In the genomic region with DNA sequence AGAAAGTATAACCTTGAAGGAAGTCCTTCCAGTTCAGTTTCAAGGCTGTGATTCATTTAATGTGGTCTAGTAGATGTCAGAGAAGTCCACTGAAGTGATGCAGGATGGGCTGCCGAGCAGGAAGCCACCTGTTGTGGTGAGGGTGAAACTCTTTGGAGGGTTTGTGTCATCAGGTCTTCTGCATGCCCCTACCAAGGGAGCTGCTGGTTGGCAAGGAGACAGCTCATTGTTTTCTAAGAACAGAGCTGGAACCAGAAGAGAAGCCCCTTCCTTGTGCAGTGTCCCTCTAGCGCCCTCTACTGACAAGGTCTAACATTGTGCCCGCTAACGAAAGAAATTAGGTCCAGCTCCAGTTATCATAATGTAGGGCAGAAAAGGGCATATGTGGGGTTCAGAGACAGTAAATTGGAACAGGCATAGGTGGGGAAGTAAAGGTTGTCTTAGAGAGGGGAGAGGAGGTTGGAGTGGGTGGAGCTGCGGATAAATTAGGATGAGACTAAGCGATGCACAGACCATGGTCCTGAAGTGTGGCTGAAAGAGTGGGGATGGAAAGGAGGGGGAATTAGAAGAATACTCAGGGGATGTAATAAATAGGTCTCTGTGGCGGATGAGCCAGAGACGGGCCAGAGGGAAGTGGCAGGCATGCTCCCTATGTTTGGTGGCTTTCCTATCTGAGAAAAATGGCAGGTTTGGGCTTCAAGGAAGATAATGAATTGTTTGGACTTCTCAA, we compare ENCODE assay signal across 8 cellular contexts.
DNase-seq lines count a peak whose midpoint lies in the region; ATAC-seq and TF ChIP-seq lines count a peak whose summit lies in the region.

No MANE protein-coding gene starts in this region.

- no peaks in the 10 kb centered on the region for H3K9me3 Mint-ChIP-seq in activated T-helper 1 cell treated with anti-CD3 and anti-CD28 coated beads, Interleukin-12 subunit alpha, Interleukin-12 subunit beta, Interleukin-2, Interleukin-4 antibody, amounts not matched to agents 30 ng/mL and 10 ng/mL and 1 ng/mL, durations not matched to agents 14 hours and 24 hours and 36 hours

- H3K36me3 Mint-ChIP-seq in activated T-helper 1 cell treated with anti-CD3 and anti-CD28 coated beads, Interleukin-12 subunit alpha, Interleukin-12 subunit beta, Interleukin-2, Interleukin-4 antibody, amounts not matched to agents 30 ng/mL and 10 ng/mL and 1 ng/mL, durations not matched to agents 14 hours and 24 hours and 36 hours (ENCODE audit: low read depth): no peaks in the 10 kb centered on the region

- no peak overlapping the region for H3K4me3 ChIP-seq in hepatocyte

- H3K4me1 ChIP-seq in hepatocyte (ENCODE audit: insufficient read depth): no peaks in the 10 kb centered on the region

- WGBS in hepatocyte (ENCODE audit: low lambda C conversion rate, missing lambda C conversion rate): 16% methylated on average over 8 of the region's 8 CpGs

- ATAC-seq in GM19397 (IDR thresholded peaks at IDR 0.05; ENCODE audit: unreplicated experiment): peak; percentile 99
- peak; percentile 99 for ATAC-seq in HG03342 (IDR thresholded peaks at IDR 0.05; ENCODE audit: unreplicated experiment)

- H3K4me1 Mint-ChIP-seq in activated T-helper 1 cell treated with anti-CD3 and anti-CD28 coated beads, Interleukin-12 subunit alpha, Interleukin-12 subunit beta, Interleukin-2, Interleukin-4 antibody, amounts not matched to agents 30 ng/mL and 10 ng/mL and 1 ng/mL, durations not matched to agents 14 hours and 24 hours and 36 hours (ENCODE audit: low read depth): peaks cover 7% of the 10 kb centered on the region

- TF ChIP-seq CTCF in hepatocyte (IDR thresholded peaks at IDR 0.05; ENCODE audit: poor library complexity): peak; percentile 84

- H3K27me3 ChIP-seq in hepatocyte: no peaks in the 10 kb centered on the region

- no peak overlapping the region for H3K4me2 ChIP-seq in hepatocyte

- H3K9me2 ChIP-seq in hepatocyte (replicated peaks; ENCODE audit: insufficient read depth): no peaks in the 10 kb centered on the region

- no peak overlapping the region for H3K27ac Mint-ChIP-seq in activated T-helper 1 cell treated with anti-CD3 and anti-CD28 coated beads, Interleukin-12 subunit alpha, Interleukin-12 subunit beta, Interleukin-2, Interleukin-4 antibody, amounts not matched to agents 30 ng/mL and 10 ng/mL and 1 ng/mL, durations not matched to agents 14 hours and 24 hours and 36 hours

- no peak overlapping the region for H3K4me3 Mint-ChIP-seq in activated T-helper 1 cell treated with anti-CD3 and anti-CD28 coated beads, Interleukin-12 subunit alpha, Interleukin-12 subunit beta, Interleukin-2, Interleukin-4 antibody, amounts not matched to agents 30 ng/mL and 10 ng/mL and 1 ng/mL, durations not matched to agents 14 hours and 24 hours and 36 hours

- intact Hi-C loops in activated T-helper 1 cell treated with anti-CD3 and anti-CD28 coated beads, Interleukin-12 subunit alpha, Interleukin-12 subunit beta, Interleukin-2, Interleukin-4 antibody, amounts not matched to agents 30 ng/mL and 10 ng/mL and 1 ng/mL, durations not matched to agents 14 hours and 24 hours and 36 hours (cut with micrococcal nuclease): no loop called here

- no peaks in the 10 kb centered on the region for H3K9me3 ChIP-seq in hepatocyte (ENCODE audit: low read depth)

- DNase-seq in EL (peak; percentile 54), NCI-H446 (lab: John Stamatoyannopoulos, UW) (peak; percentile 21 to 51), hepatocyte (ENCODE audit: low spot score) (peak; percentile 77), NCI-H1048 (lab: John Stamatoyannopoulos, UW) (no peak)
- DNase-seq in activated T-helper 1 cell treated with anti-CD3 and anti-CD28 coated beads, Interleukin-12 subunit alpha, Interleukin-12 subunit beta, Interleukin-2, Interleukin-4 antibody, amounts not matched to agents 30 ng/mL and 10 ng/mL and 1 ng/mL, durations not matched to agents 14 hours and 24 hours and 36 hours (ENCODE audit: low spot score): peak; percentile 5
- DNase-seq in stimulated activated CD4-positive, alpha-beta T cell treated with anti-CD3 and anti-CD28 coated beads, Interleukin-4, amount 100 ng/mL, for 24 hours: peak; percentile 3

- no peaks in the 10 kb centered on the region for H3K27me3 Mint-ChIP-seq in activated T-helper 1 cell treated with anti-CD3 and anti-CD28 coated beads, Interleukin-12 subunit alpha, Interleukin-12 subunit beta, Interleukin-2, Interleukin-4 antibody, amounts not matched to agents 30 ng/mL and 10 ng/mL and 1 ng/mL, durations not matched to agents 14 hours and 24 hours and 36 hours (ENCODE audit: insufficient read depth)

- no peak overlapping the region for H3K27ac ChIP-seq in hepatocyte

- H3K79me2 ChIP-seq in hepatocyte: no peaks in the 10 kb centered on the region

- no peaks in the 10 kb centered on the region for H4K20me1 ChIP-seq in hepatocyte (ENCODE audit: insufficient read depth, poor library complexity, severe bottlenecking)

- no peaks in the 10 kb centered on the region for H3K36me3 ChIP-seq in hepatocyte (replicated peaks; ENCODE audit: insufficient read depth, low read depth)

- H2AFZ ChIP-seq in hepatocyte: no peak overlapping the region
